Comparison of ENCODE assay signal across 13 cellular contexts in the genomic region with DNA sequence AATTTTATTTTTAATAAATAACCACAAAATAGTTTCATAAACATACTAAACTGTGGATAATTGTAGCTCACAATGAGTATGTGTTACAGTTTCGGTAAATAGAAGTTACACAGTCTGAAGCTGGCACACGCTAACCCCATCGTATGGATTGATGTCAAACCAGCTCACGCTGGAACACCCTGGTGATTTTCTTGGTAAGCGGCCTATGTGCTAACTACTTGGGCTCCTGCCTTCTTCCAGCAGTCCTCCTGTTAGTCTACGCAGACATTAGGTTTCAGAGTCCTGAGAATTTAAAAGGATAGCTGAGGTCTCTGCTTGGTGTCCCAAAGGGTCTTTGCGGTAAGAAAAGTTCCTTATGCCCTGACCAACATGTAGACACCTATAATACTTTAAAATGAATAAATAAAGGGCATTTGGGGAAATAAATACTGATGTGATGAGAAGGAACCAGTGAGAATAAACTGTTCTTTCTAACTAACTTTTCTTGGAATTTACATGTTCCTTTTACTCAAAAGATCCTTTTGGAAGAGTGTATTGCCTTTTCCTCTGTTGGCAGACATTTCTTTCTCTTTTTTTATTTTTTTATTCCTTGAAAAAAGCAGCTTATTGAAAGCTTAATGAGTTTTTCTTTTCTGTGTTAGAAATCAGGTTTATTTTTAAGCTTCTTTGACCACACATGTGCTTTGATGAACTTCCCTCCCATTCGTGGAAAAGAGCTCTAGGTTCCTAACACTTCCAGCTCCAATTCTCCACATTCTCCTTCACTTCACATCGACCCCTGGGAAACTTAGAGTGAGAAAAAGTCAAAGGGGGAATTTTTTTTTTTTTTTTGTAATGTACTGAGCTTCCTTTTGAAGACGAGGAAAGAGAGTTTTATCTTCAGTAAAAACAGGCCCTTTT.
DNase-seq lines count a peak whose midpoint lies in the region; FAIRE-seq and TF ChIP-seq lines count a peak whose summit lies in the region.
"Had no signal": no experiment of that assay in that cellular context is flagged by ENCODE, and none has a peak within 500 bp of the region (broad histone marks: within the 10 kb centered on the region; RNA-seq: fewer than 3 reads in every experiment).

No MANE protein-coding gene starts in this region.

- H3K4me1 ChIP-seq in esophagus muscularis mucosa (peaks cover 0 to 25% (median 21%) of the 10 kb centered on the region in 4 donors), testis (no peaks in the 10 kb centered on the region)

- H3K27me3 ChIP-seq in esophagus muscularis mucosa: no peaks in the 10 kb centered on the region
- no peaks in the 10 kb centered on the region for H3K27me3 ChIP-seq in testis

- no peak for TF ChIP-seq CTCF in LNCaP clone FGC (IDR thresholded peaks at IDR 0.05; ENCODE audit: control insufficient read depth, extremely low read depth, insufficient read depth)
- no peak for TF ChIP-seq CTCF in esophagus muscularis mucosa (IDR thresholded peaks at IDR 0.05)
- TF ChIP-seq CTCF in testis (IDR thresholded peaks at IDR 0.05): no peak

- DNase-seq in LNCaP clone FGC (ENCODE audit: low read depth) (peak; percentile 21), esophagus muscularis mucosa (ENCODE audit: extremely low spot score) (no peak), myocyte (ENCODE audit: low read depth) (peak; percentile 15), testis (peak; percentile 17), GM12892 (ENCODE audit: insufficient read length) (no peak), dermis blood vessel endothelial cell (no peak), SIG-M5 (lab: John Stamatoyannopoulos, UW) (no peak), NCI-H146 (lab: John Stamatoyannopoulos, UW) (no peak)
- DNase-seq: activated naive CD8-positive, alpha-beta T cell treated with anti-CD3 and anti-CD28 coated beads, Interleukin-2, amount 50 U/mL, for 24 hours; CD4-positive, alpha-beta T cell; NCI-H2081; OCI-M1 had no signal

- FAIRE-seq in GM12892 (lab: Jason Lieb, UNC): no peak

- peak overlapping the region; percentile 51 to 72 (median 59) for H3K27ac ChIP-seq in esophagus muscularis mucosa (replicated peaks in 1 of 4)
- H3K27ac ChIP-seq in testis: peak overlapping the region in 1 of 2 donors; percentile 69
- H3K27ac ChIP-seq: KMS-11 had no signal

- H3K9me3 ChIP-seq in esophagus muscularis mucosa (no peaks in the 10 kb centered on the region), testis (no peaks in the 10 kb centered on the region)

- TF ChIP-seq POLR2A in esophagus muscularis mucosa (IDR thresholded peaks at IDR 0.05; ENCODE audit: low read depth) (no peak), testis (IDR thresholded peaks at IDR 0.05) (no peak), GM12892 (IDR thresholded peaks at IDR 0.05; ENCODE audit: low read depth, low read length) (no peak)

- no peak overlapping the region for H3K4me3 ChIP-seq in LNCaP clone FGC (ENCODE audit: low read depth, low read length)
- H3K4me3 ChIP-seq in esophagus muscularis mucosa: no peak overlapping the region
- H3K4me3 ChIP-seq in testis: no peak overlapping the region

- 71% methylated on average over 10 of the region's 10 CpGs for WGBS in esophagus muscularis mucosa
- WGBS in testis, 2 donors: 48% methylated on average over 10 of the region's 10 CpGs

- TF ChIP-seq EP300 in esophagus muscularis mucosa (IDR thresholded peaks at IDR 0.05): no peak

- intact Hi-C loops in esophagus muscularis mucosa (cut with DNase I) (loop anchor here (10.0 kb wide), 1 partner anchor 317 kb away; the partner anchor contains the start of gene IRS1), testis (cut with DNase I; ENCODE audit: low total_unique reads) (no loop called here)

- no peaks in the 10 kb centered on the region for H3K36me3 ChIP-seq in esophagus muscularis mucosa
- no peaks in the 10 kb centered on the region for H3K36me3 ChIP-seq in testis (ENCODE audit: low read depth, missing control alignments)

Comparison
In these comparisons a context has a peak if more than half of its experiments do, and no peak if none do; other contexts are left out.
1. DNase-seq: peak in LNCaP clone FGC (single experiment), myocyte (single experiment) and testis (single experiment); none in esophagus muscularis mucosa (single experiment), GM12892 (single experiment), dermis blood vessel endothelial cell (single experiment), SIG-M5 (single experiment) and NCI-H146 (single experiment).